Comparison of ENCODE assay signal across 8 cellular contexts in genomic region chr10:15370741-15371701, GRCh38. TPM values are rescaled to one million over a fixed set of nuclear protein-coding genes. Genes with fewer than 3 reads are reported as not detected.
DNase-seq lines count a peak whose midpoint lies in the region; ATAC-seq, FAIRE-seq and TF ChIP-seq lines count a peak whose summit lies in the region.

Gene FAM171A1, minus strand, starts transcription at chr10:15371289. Its CDS starts 237 bp downstream, at chr10:15371052.

- H3K9me3 Mint-ChIP-seq in astrocyte (ENCODE audit: unreplicated experiment): peaks cover 2% of the 10 kb centered on the region

- H3K27ac ChIP-seq in astrocyte (ENCODE audit: low read depth, low read length) (peak within 1 kb of the TSS; percentile 79), hepatocyte (peak within 1 kb of the TSS; percentile 60)

- peak; percentile 66 for ATAC-seq in HG03342 (IDR thresholded peaks at IDR 0.05; ENCODE audit: unreplicated experiment)

- H3K79me2 ChIP-seq in astrocyte (ENCODE audit: insufficient read depth, low read length) (peaks cover 42% of the 10 kb centered on the region), hepatocyte (peaks cover 43% of the 10 kb centered on the region)

- no peak for FAIRE-seq in astrocyte (lab: Jason Lieb, UNC)

- H3K9ac ChIP-seq in astrocyte (ENCODE audit: low read length): peak within 1 kb of the TSS; percentile 87

- H3K27ac Mint-ChIP-seq in astrocyte (ENCODE audit: unreplicated experiment): peak within 1 kb of the TSS; percentile 80

- H3K4me3 ChIP-seq in astrocyte (ENCODE audit: insufficient read depth, low read depth, low read length) (peak within 1 kb of the TSS; percentile 61), hepatocyte (peak within 1 kb of the TSS; percentile 94)

- peaks cover 2% of the 10 kb centered on the region for H3K27me3 Mint-ChIP-seq in astrocyte (ENCODE audit: low read depth, unreplicated experiment)

- no peaks in the 10 kb centered on the region for H3K9me2 ChIP-seq in hepatocyte (replicated peaks; ENCODE audit: insufficient read depth)

- peaks cover 17% of the 10 kb centered on the region for H4K20me1 ChIP-seq in astrocyte (ENCODE audit: insufficient read depth, low read length)
- peaks cover 4% of the 10 kb centered on the region for H4K20me1 ChIP-seq in hepatocyte (ENCODE audit: insufficient read depth, poor library complexity, severe bottlenecking)

- H3K9me3 ChIP-seq in astrocyte (ENCODE audit: insufficient read depth, low read depth, low read length): no peaks in the 10 kb centered on the region
- H3K9me3 ChIP-seq in hepatocyte (ENCODE audit: low read depth): no peaks in the 10 kb centered on the region

- H3K4me1 Mint-ChIP-seq in astrocyte (ENCODE audit: low read depth, unreplicated experiment): peaks cover 15% of the 10 kb centered on the region

- 27% methylated on average over 13 of the region's 135 CpGs for WGBS in hepatocyte (ENCODE audit: low lambda C conversion rate, missing lambda C conversion rate)

- H3K36me3 Mint-ChIP-seq in astrocyte (ENCODE audit: low read depth, unreplicated experiment): peaks cover 2% of the 10 kb centered on the region

- H3K4me1 ChIP-seq in astrocyte (ENCODE audit: insufficient read depth, low read length): peaks cover 10% of the 10 kb centered on the region
- H3K4me1 ChIP-seq in hepatocyte (ENCODE audit: insufficient read depth): peaks cover 8% of the 10 kb centered on the region

- TF ChIP-seq CTCF in astrocyte (IDR thresholded peaks at IDR 0.05; ENCODE audit: insufficient read depth, low read depth, low read length): no peak
- peak; percentile 29 for TF ChIP-seq CTCF in hepatocyte (IDR thresholded peaks at IDR 0.05; ENCODE audit: poor library complexity)

- H3K36me3 ChIP-seq in astrocyte (ENCODE audit: insufficient read depth, low read length) (no peaks in the 10 kb centered on the region), hepatocyte (replicated peaks; ENCODE audit: insufficient read depth, low read depth) (no peaks in the 10 kb centered on the region)

- H3K27me3 ChIP-seq in astrocyte (ENCODE audit: insufficient read depth, low read length): no peaks in the 10 kb centered on the region
- H3K27me3 ChIP-seq in hepatocyte: no peaks in the 10 kb centered on the region

- peak within 1 kb of the TSS; percentile 89 for H3K4me2 ChIP-seq in astrocyte (ENCODE audit: low read length)
- peak within 1 kb of the TSS; percentile 94 for H3K4me2 ChIP-seq in hepatocyte

- H2AFZ ChIP-seq in astrocyte (ENCODE audit: low read depth, low read length) (peak within 1 kb of the TSS; percentile 57), hepatocyte (peak within 1 kb of the TSS; percentile 71)

- peak within 1 kb of the TSS; percentile 94 for H3K4me3 Mint-ChIP-seq in astrocyte (ENCODE audit: unreplicated experiment)

- peak; percentile 34 for DNase-seq in NCI-H2171 treated with DMSO at 0.1 percent for 48 hours (lab: John Stamatoyannopoulos, UW)
- no peak for DNase-seq in NCI-H2171 (lab: John Stamatoyannopoulos, UW)
- peak; percentile 55 for DNase-seq in T-helper 9 cell
- peak; percentile 8 for DNase-seq in astrocyte (ENCODE audit: low read depth)
- peak; percentile 89 for DNase-seq in hepatocyte (ENCODE audit: low spot score)
- no peak for DNase-seq in renal cortical epithelial cell (ENCODE audit: low read depth)
- DNase-seq in NCI-H524 treated with DMSO at 0.1 percent for 48 hours (lab: John Stamatoyannopoulos, UW): no peak

RNA-seq across cellular contexts. Expression of gene FAM171A1, which starts in this region (rescaled TPM):
- total RNA-seq in astrocyte: 51.9 TPM in 2 replicates
- total RNA-seq in hepatocyte: 20.5 and 24.4 TPM in 2 replicates
- 29.5 and 32.3 TPM in 2 replicates for polyA plus RNA-seq in hepatocyte
- 11.5 and 34.9 TPM in 2 replicates for total RNA-seq in renal cortical epithelial cell

Comparison
In these comparisons a context has a peak if more than half of its experiments do, and no peak if none do; other contexts are left out.
1. DNase-seq: peak in NCI-H2171 treated with DMSO at 0.1 percent for 48 hours (single experiment), T-helper 9 cell (single experiment), astrocyte (single experiment) and hepatocyte (single experiment); none in NCI-H2171 (single experiment), renal cortical epithelial cell (single experiment) and NCI-H524 treated with DMSO at 0.1 percent for 48 hours (single experiment).